In the genomic region with DNA sequence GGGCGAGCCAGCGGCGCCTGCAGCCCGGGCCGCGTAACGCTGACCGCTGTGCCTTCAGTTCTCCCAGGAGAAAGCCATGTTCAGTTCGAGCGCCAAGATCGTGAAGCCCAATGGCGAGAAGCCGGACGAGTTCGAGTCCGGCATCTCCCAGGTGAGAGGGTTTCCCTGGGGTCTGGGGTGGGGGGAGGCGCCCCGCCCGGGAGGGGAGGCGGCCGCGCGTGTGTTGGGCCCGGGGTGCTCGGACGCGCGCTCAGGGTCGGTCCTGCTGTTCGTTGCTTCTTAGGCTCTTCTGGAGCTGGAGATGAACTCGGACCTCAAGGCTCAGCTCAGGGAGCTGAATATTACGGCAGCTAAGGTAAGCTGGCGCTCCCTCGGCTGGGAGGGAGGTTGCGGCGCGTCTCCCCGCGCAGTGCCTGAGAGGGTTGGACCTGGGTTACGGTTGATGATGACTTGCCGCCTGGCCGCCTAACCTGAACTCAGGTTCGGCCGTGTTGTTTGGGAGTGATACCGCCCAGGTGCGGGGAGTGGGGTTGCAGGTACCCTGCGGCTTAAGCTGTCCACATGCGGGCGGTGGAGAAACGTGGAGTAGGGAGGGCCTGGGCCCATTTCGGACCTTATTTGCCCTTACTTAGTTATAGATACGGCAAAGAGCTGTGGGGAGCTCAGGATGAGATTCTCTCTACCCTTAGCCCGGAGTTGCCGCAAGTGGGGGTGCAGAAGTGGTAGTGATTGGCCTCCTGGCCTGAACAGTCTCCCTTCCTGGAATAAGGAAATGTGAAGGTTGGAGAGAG, we compare ENCODE assay signal across 8 cellular contexts. TPM values are rescaled to one million over a fixed set of nuclear protein-coding genes. Genes with fewer than 3 reads are reported as not detected.
DNase-seq lines count a peak whose midpoint lies in the region; ATAC-seq, FAIRE-seq and TF ChIP-seq lines count a peak whose summit lies in the region.

No MANE protein-coding gene starts in this region.

- H3K36me3 ChIP-seq in SJCRH30, result peaks cover 53% of the 10 kb centered on the region
- peaks cover 7 to 34% of the 10 kb centered on the region in 2 experiments for H3K36me3 ChIP-seq in GM12878 (ENCODE audit: control insufficient read depth in 2 of 2, insufficient read depth in 2 of 2, low read length in 1 of 2)

- WGBS in GM12878 (ENCODE audit: insufficient coverage, insufficient replicate concordance, low lambda C conversion rate, missing lambda C conversion rate), result 2% methylated on average over 43 of the region's 54 CpGs

- peak; percentile 7; the same call in 1 of the 2 replicates for TF ChIP-seq POLR2A in GM12878 (IDR thresholded peaks at IDR 0.05; ENCODE audit: low read depth, low read length)

- H3K4me1 ChIP-seq in SJCRH30 (peaks cover 7% of the 10 kb centered on the region), GM12878 (ENCODE audit: control insufficient read depth, insufficient read depth, low read length) (peaks cover 8% of the 10 kb centered on the region)

- H3K4me2 ChIP-seq in GM12878 (ENCODE audit: control insufficient read depth, insufficient read depth), result peak overlapping the region; percentile 80

- H3K27me3 ChIP-seq in SJCRH30 (no peaks in the 10 kb centered on the region), GM12878 (replicated peaks in 1 of 2; ENCODE audit: control insufficient read depth in 2 of 2, insufficient read depth in 2 of 2, low read length in 1 of 2) (no peaks in the 10 kb centered on the region)

- peak; percentile 7 for ATAC-seq in GM18520 (IDR thresholded peaks at IDR 0.05; ENCODE audit: unreplicated experiment)
- peak; percentile 19 for ATAC-seq in HG02852 (IDR thresholded peaks at IDR 0.05; ENCODE audit: unreplicated experiment)
- ATAC-seq in GM12878, result peak; percentile 44

- peaks cover 54% of the 10 kb centered on the region for H3K79me2 ChIP-seq in GM12878 (ENCODE audit: control insufficient read depth, insufficient read depth, low read length)

- TF ChIP-seq EP300 in GM12878 (IDR thresholded peaks at IDR 0.05; ENCODE audit: borderline replicate concordance in 1 of 2, control insufficient read depth in 1 of 2, low read depth in 2 of 2, low read length in 2 of 2), result no peak

- H3K4me3 ChIP-seq in SJCRH30, result peak overlapping the region; percentile 82
- H3K4me3 ChIP-seq in GM12878, result peak overlapping the region; percentile 92

- intact Hi-C loops in GM12878 (cut with micrococcal nuclease; ENCODE audit: unreplicated experiment), result loop anchor here (1.0 to 5.0 kb wide), 4 partner anchors 12 to 198 kb away; a partner anchor contains a TSS

- no peak for TF ChIP-seq RAD21 in GM12878 (IDR thresholded peaks at IDR 0.05; ENCODE audit: insufficient read depth, low read depth, low read length)

- no peak for TF ChIP-seq CTCF in GM12878 (IDR thresholded peaks at IDR 0.05 in 2 of 3, conservative IDR thresholded peaks at IDR 0.05 in 1 of 3; ENCODE audit: control insufficient read depth in 2 of 3, extremely low read depth in 1 of 3, insufficient read depth in 1 of 3, low read depth in 3 of 3, low read length in 3 of 3)

- RAD21 ChIA-PET in GM12878 (lab: Charles Lee; ENCODE audit: unreplicated experiment), result interaction anchor here (0.6 to 1.6 kb wide), 7 partner anchors 17 to 57 kb away, joined by 3 to 14 read pairs (median 3); a partner anchor contains a TSS

- BruUV-seq in GM12878 (replicated peaks; lab: Mats Ljungman, UMichigan), result no TSS peak

- no peaks in the 10 kb centered on the region for H3K9me3 ChIP-seq in SJCRH30 (replicated peaks)
- no peaks in the 10 kb centered on the region; the same call in 2 of the 3 replicates for H3K9me3 ChIP-seq in GM12878 (replicated peaks; ENCODE audit: control insufficient read depth, insufficient read depth, low read length)

- POLR2A ChIA-PET in GM12878 (lab: Charles Lee), result interaction anchor here (0.6 to 3.3 kb wide), 5 partner anchors 11 to 199 kb away, joined by 3 to 24 read pairs (median 3); a partner anchor contains a TSS

- SMC1A ChIA-PET in GM12878 (lab: Charles Lee; ENCODE audit: uncharacterized antibody, unreplicated experiment), result interaction anchor here (0.9 to 4.6 kb wide), 3 partner anchors 11 to 1769 kb away, joined by 3 to 35 read pairs (median 3); a partner anchor contains a TSS

- no peak overlapping the region for H2AFZ ChIP-seq in GM12878 (ENCODE audit: control insufficient read depth, low read depth, low read length)

- DNase-seq in SJCRH30 (peak in 1 of 2 experiments; percentile 28), GM12878 (ENCODE audit: low read depth, low spot score) (no peak), kidney tubule cell (ENCODE audit: low spot score) (peak; percentile 39), MV-4-11 (lab: John Stamatoyannopoulos, UW) (no peak), SKM-1 (lab: John Stamatoyannopoulos, UW; ENCODE audit: unreplicated experiment) (no peak)
- peak in 2 of 3 experiments; percentile 5 to 6 for DNase-seq in stimulated activated CD4-positive, alpha-beta T cell treated with anti-CD3 and anti-CD28 coated beads, TNF-alpha, amount 100 ng/mL, for 4 hours (ENCODE audit: low read depth in 3 of 3)

- no peak for FAIRE-seq in GM12878 (lab: Jason Lieb, UNC)

- H3K9ac ChIP-seq in GM12878 (ENCODE audit: control insufficient read depth, insufficient read depth, low read length), result peak overlapping the region; percentile 88

- CTCF ChIA-PET in GM12878 (lab: Yijun Ruan, JAX), result interaction anchor here (1.2 kb wide), 1 partner anchor 17 kb away, joined by 3 read pairs; a partner anchor contains a TSS

- in situ Hi-C loops in GM12878 (cut with MboI), result no loop called here

- H3K27ac ChIP-seq in SJCRH30 (peak overlapping the region; percentile 88), GM12878 (ENCODE audit: control insufficient read depth, insufficient read depth) (peak overlapping the region; percentile 75)

- H4K20me1 ChIP-seq in GM12878 (ENCODE audit: control insufficient read depth, insufficient read depth), result peaks cover 13% of the 10 kb centered on the region

RNA-seq across cellular contexts. Expression of a gene that starts 0.7 kb away (rescaled TPM):
- 3,864 and 4,028 TPM in 2 replicates for total RNA-seq in SJCRH30 (2014; rRNA removed; shearing (Covaris generic))
- 297 and 312 TPM in 2 replicates for total RNA-seq in GM12878 (2013; cell fraction: nucleolus; rRNA removed)
- total RNA-seq in GM12878 (2014; rRNA removed) (2,842 and 3,098 TPM in 2 replicates), GM12878 (2014; rRNA removed; fragmentation: Illumina TruSeq; extraction: Trizol) (4,662 and 4,681 TPM in 2 replicates), GM12878 (2021) (2,368 and 2,463 TPM in 2 replicates)
- 1,818 TPM for polyA plus RNA-seq in GM12878 (2011; ENCODE audit: low read depth)
- polyA plus RNA-seq in GM12878 (2011; rRNA removed) (2,490 and 2,717 TPM in 2 replicates), GM12878 (2014; fragmentation: Illumina TruSeq; extraction: Trizol) (3,268 and 3,336 TPM in 2 replicates), GM12878 (2014; fragmentation: Nextera tagmentation; extraction: Ambion mirVana) (1,000 to 10,000 TPM; 3,009 to 3,046 TPM), GM12878 (2014; rRNA removed) (2,698 and 2,951 TPM in 2 replicates), GM12878 (2016; fragmentation: Nextera tagmentation; extraction: Ambion mirVana) (1,000 to 10,000 TPM; 1,197 to 1,434 TPM)
- 1,447 and 1,733 TPM in 2 replicates for polyA plus RNA-seq in GM12878 (2011; cell fraction: cytosol; rRNA removed)
- 743 and 958 TPM in 2 replicates for polyA plus RNA-seq in GM12878 (2011; cell fraction: nucleus; rRNA removed)
- 2,414 and 2,708 TPM in 2 replicates for polyA plus RNA-seq in GM12878 (2012)
- 248 and 406 TPM in 2 replicates for polyA minus RNA-seq in GM12878 (2011; rRNA and poly(A)+ RNA removed)
- polyA minus RNA-seq in GM12878 (2011; cell fraction: cytosol; rRNA and poly(A)+ RNA removed), result 310 and 334 TPM in 2 replicates
- polyA minus RNA-seq in GM12878 (2011; cell fraction: nucleus; rRNA and poly(A)+ RNA removed), result 79.9 and 108 TPM in 2 replicates

RNA-seq across cellular contexts. Expression of a gene that starts 17.6 kb away (rescaled TPM):
- total RNA-seq in SJCRH30 (2014; rRNA removed; shearing (Covaris generic)), result 43.0 and 43.9 TPM in 2 replicates
- total RNA-seq in GM12878 (2013; cell fraction: nucleolus; rRNA removed), result 16.2 and 18.7 TPM in 2 replicates
- total RNA-seq in GM12878 (2014; rRNA removed), result 27.9 and 30.2 TPM in 2 replicates
- total RNA-seq in GM12878 (2014; rRNA removed; fragmentation: Illumina TruSeq; extraction: Trizol), result 27.1 and 30.5 TPM in 2 replicates
- total RNA-seq in GM12878 (2021), result 30.5 and 34.9 TPM in 2 replicates
- polyA plus RNA-seq in GM12878 (2011; ENCODE audit: low read depth), result 15.5 TPM
- polyA plus RNA-seq in GM12878 (2011; rRNA removed), result 18.1 and 18.2 TPM in 2 replicates
- polyA plus RNA-seq in GM12878 (2011; cell fraction: cytosol; rRNA removed), result 12.8 and 15.1 TPM in 2 replicates
- 11.9 and 18.3 TPM in 2 replicates for polyA plus RNA-seq in GM12878 (2011; cell fraction: nucleus; rRNA removed)
- polyA plus RNA-seq in GM12878 (2012), result 15.0 and 20.5 TPM in 2 replicates
- polyA plus RNA-seq in GM12878 (2014; fragmentation: Illumina TruSeq; extraction: Trizol), result 15.3 and 24.0 TPM in 2 replicates
- polyA plus RNA-seq in GM12878 (2014; fragmentation: Nextera tagmentation; extraction: Ambion mirVana), result 10 to 100 TPM; 24.6 to 25.7 TPM
- 28.5 and 32.8 TPM in 2 replicates for polyA plus RNA-seq in GM12878 (2014; rRNA removed)
- 10 to 100 TPM; 67.5 to 68.5 TPM for polyA plus RNA-seq in GM12878 (2016; fragmentation: Nextera tagmentation; extraction: Ambion mirVana)
- 5.3 and 6.2 TPM in 2 replicates for polyA minus RNA-seq in GM12878 (2011; rRNA and poly(A)+ RNA removed)
- 4.8 and 6.2 TPM in 2 replicates for polyA minus RNA-seq in GM12878 (2011; cell fraction: cytosol; rRNA and poly(A)+ RNA removed)
- 6.5 and 11.4 TPM in 2 replicates for polyA minus RNA-seq in GM12878 (2011; cell fraction: nucleus; rRNA and poly(A)+ RNA removed)

RNA-seq across cellular contexts. Expression of a gene that starts 19.2 kb away (rescaled TPM):
- total RNA-seq in SJCRH30 (2014; rRNA removed; shearing (Covaris generic)), result 0.20 and 0.51 TPM in 2 replicates
- total RNA-seq in GM12878 (2013; cell fraction: nucleolus; rRNA removed), result 5.3 and 5.9 TPM in 2 replicates
- total RNA-seq in GM12878 (2014; rRNA removed) (0.11 TPM in 1 of 2 replicates, not detected in the other), GM12878 (2014; rRNA removed; fragmentation: Illumina TruSeq; extraction: Trizol) (0.09 and 0.18 TPM in 2 replicates), GM12878 (2021) (0.66 and 0.74 TPM in 2 replicates)
- 0.39 TPM for polyA plus RNA-seq in GM12878 (2011; ENCODE audit: low read depth)
- polyA plus RNA-seq in GM12878 (2011; rRNA removed) (0.30 and 0.34 TPM in 2 replicates), GM12878 (2014; fragmentation: Illumina TruSeq; extraction: Trizol) (not detected in 2 replicates), GM12878 (2014; fragmentation: Nextera tagmentation; extraction: Ambion mirVana) (not detected), GM12878 (2014; rRNA removed) (0.08 and 0.13 TPM in 2 replicates), GM12878 (2016; fragmentation: Nextera tagmentation; extraction: Ambion mirVana) (under 1 TPM in 1 of 2 experiments, not detected in 1; 0.16 TPM)
- 0.38 and 0.39 TPM in 2 replicates for polyA plus RNA-seq in GM12878 (2011; cell fraction: cytosol; rRNA removed)
- 1.9 and 2.0 TPM in 2 replicates for polyA plus RNA-seq in GM12878 (2011; cell fraction: nucleus; rRNA removed)
- polyA plus RNA-seq in GM12878 (2012), result 0.60 and 0.77 TPM in 2 replicates
- polyA minus RNA-seq in GM12878 (2011; rRNA and poly(A)+ RNA removed), result 0.22 and 0.36 TPM in 2 replicates
- polyA minus RNA-seq in GM12878 (2011; cell fraction: cytosol; rRNA and poly(A)+ RNA removed), result not detected in 2 replicates
- 0.36 and 1.6 TPM in 2 replicates for polyA minus RNA-seq in GM12878 (2011; cell fraction: nucleus; rRNA and poly(A)+ RNA removed)

RNA-seq across cellular contexts. Expression of a gene that starts 56.4 kb away (rescaled TPM):
- total RNA-seq in SJCRH30 (2014; rRNA removed; shearing (Covaris generic)), result 53.6 and 55.9 TPM in 2 replicates
- 3.7 and 4.0 TPM in 2 replicates for total RNA-seq in GM12878 (2013; cell fraction: nucleolus; rRNA removed)
- 15.9 and 19.3 TPM in 2 replicates for total RNA-seq in GM12878 (2014; rRNA removed)
- 15.0 and 15.6 TPM in 2 replicates for total RNA-seq in GM12878 (2014; rRNA removed; fragmentation: Illumina TruSeq; extraction: Trizol)
- total RNA-seq in GM12878 (2021), result 17.5 and 20.6 TPM in 2 replicates
- polyA plus RNA-seq in GM12878 (2011; ENCODE audit: low read depth), result 7.0 TPM
- 18.4 and 20.0 TPM in 2 replicates for polyA plus RNA-seq in GM12878 (2011; rRNA removed)
- polyA plus RNA-seq in GM12878 (2011; cell fraction: cytosol; rRNA removed), result 16.3 and 19.4 TPM in 2 replicates
- polyA plus RNA-seq in GM12878 (2011; cell fraction: nucleus; rRNA removed), result 13.3 and 14.5 TPM in 2 replicates
- polyA plus RNA-seq in GM12878 (2012), result 12.1 and 12.4 TPM in 2 replicates
- 16.1 and 19.8 TPM in 2 replicates for polyA plus RNA-seq in GM12878 (2014; fragmentation: Illumina TruSeq; extraction: Trizol)
- 10 to 100 TPM in 1 of 2 experiments, 1 to 10 TPM in 1; 4.4 to 12.4 TPM for polyA plus RNA-seq in GM12878 (2014; fragmentation: Nextera tagmentation; extraction: Ambion mirVana)
- 16.9 and 17.0 TPM in 2 replicates for polyA plus RNA-seq in GM12878 (2014; rRNA removed)
- 10 to 100 TPM; 74.4 to 78.7 TPM for polyA plus RNA-seq in GM12878 (2016; fragmentation: Nextera tagmentation; extraction: Ambion mirVana)
- polyA minus RNA-seq in GM12878 (2011; rRNA and poly(A)+ RNA removed), result 9.1 TPM in 2 replicates
- 4.1 and 4.9 TPM in 2 replicates for polyA minus RNA-seq in GM12878 (2011; cell fraction: cytosol; rRNA and poly(A)+ RNA removed)
- polyA minus RNA-seq in GM12878 (2011; cell fraction: nucleus; rRNA and poly(A)+ RNA removed), result 2.1 and 5.4 TPM in 2 replicates

Comparison
In these comparisons a context has a peak if more than half of its experiments do, and no peak if none do; other contexts are left out.
1. DNase-seq: peak in kidney tubule cell (single experiment) and stimulated activated CD4-positive, alpha-beta T cell treated with anti-CD3 and anti-CD28 coated beads, TNF-alpha, amount 100 ng/mL, for 4 hours (2 of 3); none in GM12878 (single experiment), MV-4-11 (single experiment) and SKM-1 (single experiment).
2. Peak in every context shown above with its lines, with median percentiles within 50 percentile points of each other: ATAC-seq.